In the genomic region with DNA sequence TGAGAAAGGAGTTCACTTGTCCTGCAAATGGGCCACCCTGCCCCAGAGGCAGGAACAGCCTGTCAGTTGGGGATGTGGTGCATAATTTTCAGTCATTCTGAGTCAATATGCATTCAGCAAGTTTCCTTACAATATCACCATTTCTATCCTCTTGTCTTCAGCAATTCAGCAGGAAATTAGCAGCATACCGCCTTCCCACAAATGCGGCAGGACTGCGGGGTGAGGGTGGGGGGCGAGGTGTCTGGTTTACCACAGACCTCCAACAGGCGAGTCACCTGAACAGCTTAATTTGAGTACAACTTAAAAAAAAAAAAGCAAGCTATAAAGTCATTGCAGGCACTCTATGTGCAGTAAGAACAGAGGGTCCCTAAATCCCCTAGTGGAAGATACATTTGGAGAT, we compare ENCODE assay signal across 20 cellular contexts.
DNase-seq lines count a peak whose midpoint lies in the region; ATAC-seq and TF ChIP-seq lines count a peak whose summit lies in the region.
"Had no signal": no experiment of that assay in that cellular context is flagged by ENCODE, and none has a peak within 500 bp of the region (broad histone marks: within the 10 kb centered on the region; RNA-seq: fewer than 3 reads in every experiment).

No MANE protein-coding gene starts in this region.

- POLR2A ChIA-PET in naive thymus-derived CD8-positive, alpha-beta T cell (lab: Charles Lee): interaction anchor here (0.6 kb wide), 1 partner anchor 446 kb away, joined by 3 read pairs; no protein-coding TSS in a partner anchor

- peak; percentile 76 for DNase-seq in activated CD4-positive, alpha-beta T cell treated with anti-CD3 and anti-CD28 coated beads, Interleukin-2, amount 10 ng/mL, durations not matched to agents 24 days and 14 days
- no peak for DNase-seq in activated CD4-positive, alpha-beta T cell treated with anti-CD3 and anti-CD28 coated beads, Interleukin-2, amount 50 U/mL, for 4 hours
- peak; percentile 60 to 69 for DNase-seq in activated T-cell treated with anti-CD3 and anti-CD28 coated beads, Interleukin-2, amount 50 U/mL, for 72 hours
- no peak for DNase-seq in naive thymus-derived CD8-positive, alpha-beta T cell
- DNase-seq in UCSD-AML1 (lab: John Stamatoyannopoulos, UW; ENCODE audit: unreplicated experiment) (no peak), NCI-H2029 treated with DMSO at 0.1 percent for 48 hours (lab: John Stamatoyannopoulos, UW) (no peak), right atrium auricular region (ENCODE audit: low spot score) (no peak)
- DNase-seq: DMS79, kidney, NCI-H1048, nephron progenitor cell, small intestine, uterus had no signal

- intact Hi-C loops in activated CD4-positive, alpha-beta T cell treated with anti-CD3 and anti-CD28 coated beads, Interleukin-2, amount 10 ng/mL, durations not matched to agents 24 days and 14 days (cut with micrococcal nuclease): no loop called here

- H3K9me2 ChIP-seq in Loucy (replicated peaks; ENCODE audit: low read depth, low read length): no peaks in the 10 kb centered on the region

- no peak overlapping the region for H3K27ac ChIP-seq in right atrium auricular region
- H3K27ac ChIP-seq: ascending aorta, hepatocyte, HL-60, uterus had no signal

- peaks cover under 1% of the 10 kb centered on the region for H3K9me3 Mint-ChIP-seq in activated CD4-positive, alpha-beta T cell treated with anti-CD3 and anti-CD28 coated beads, Interleukin-2, amount 10 ng/mL, durations not matched to agents 24 days and 14 days
- peaks cover 0 to 3% of the 10 kb centered on the region in 2 donors for H3K9me3 Mint-ChIP-seq in activated T-cell treated with anti-CD3 and anti-CD28 coated beads, Interleukin-2, amount 50 U/mL, for 72 hours
- H3K9me3 Mint-ChIP-seq in naive thymus-derived CD8-positive, alpha-beta T cell: no peaks in the 10 kb centered on the region
- H3K9me3 Mint-ChIP-seq: memory B cell had no signal

- no peak for TF ChIP-seq CTCF in Loucy (conservative IDR thresholded peaks at IDR 0.05; ENCODE audit: low read length)
- no peak for TF ChIP-seq CTCF in right atrium auricular region (IDR thresholded peaks at IDR 0.05)

- H3K4me3 ChIP-seq in Loucy (ENCODE audit: low read length, poor library complexity, severe bottlenecking): peak overlapping the region; percentile 18
- H3K4me3 ChIP-seq in right atrium auricular region: no peak overlapping the region
- H3K4me3 ChIP-seq: ascending aorta, hepatocyte, uterus had no signal

- H3K4me3 Mint-ChIP-seq in activated CD4-positive, alpha-beta T cell treated with anti-CD3 and anti-CD28 coated beads, Interleukin-2, amount 10 ng/mL, durations not matched to agents 24 days and 14 days: peak overlapping the region; percentile 54
- peak overlapping the region; percentile 39 to 69 for H3K4me3 Mint-ChIP-seq in activated T-cell treated with anti-CD3 and anti-CD28 coated beads, Interleukin-2, amount 50 U/mL, for 72 hours
- peak overlapping the region in 6 of 10 donors; percentile 4 to 43 (median 14) for H3K4me3 Mint-ChIP-seq in naive thymus-derived CD8-positive, alpha-beta T cell
- H3K4me3 Mint-ChIP-seq: memory B cell, nephron progenitor cell had no signal

- H3K4me1 Mint-ChIP-seq in activated CD4-positive, alpha-beta T cell treated with anti-CD3 and anti-CD28 coated beads, Interleukin-2, amount 10 ng/mL, durations not matched to agents 24 days and 14 days: peaks cover 70% of the 10 kb centered on the region
- no peaks in the 10 kb centered on the region for H3K4me1 Mint-ChIP-seq in activated T-cell treated with anti-CD3 and anti-CD28 coated beads, Interleukin-2, amount 50 U/mL, for 72 hours (ENCODE audit: low read depth)
- H3K4me1 Mint-ChIP-seq in naive thymus-derived CD8-positive, alpha-beta T cell: peaks cover 26 to 55% (median 49%) of the 10 kb centered on the region in 4 donors

- H3K4me1 ChIP-seq in Loucy (ENCODE audit: insufficient read depth, low read length, poor library complexity, severe bottlenecking) (peaks cover 47% of the 10 kb centered on the region), right atrium auricular region (peaks cover 0 to 7% of the 10 kb centered on the region in 2 donors)
- H3K4me1 ChIP-seq: ascending aorta, uterus had no signal

- H3K9me3 ChIP-seq in Loucy (ENCODE audit: insufficient read depth, low read depth, low read length): peaks cover 21% of the 10 kb centered on the region; the same call in 1 of the 2 replicates
- H3K9me3 ChIP-seq in right atrium auricular region: no peaks in the 10 kb centered on the region
- H3K9me3 ChIP-seq: ascending aorta, uterus had no signal

- peaks cover 8% of the 10 kb centered on the region for H3K36me3 Mint-ChIP-seq in activated CD4-positive, alpha-beta T cell treated with anti-CD3 and anti-CD28 coated beads, Interleukin-2, amount 10 ng/mL, durations not matched to agents 24 days and 14 days (ENCODE audit: low read depth)
- H3K36me3 Mint-ChIP-seq in activated T-cell treated with anti-CD3 and anti-CD28 coated beads, Interleukin-2, amount 50 U/mL, for 72 hours (ENCODE audit: insufficient read depth in 2 of 2): peaks cover 5 to 9% of the 10 kb centered on the region in 2 donors
- no peaks in the 10 kb centered on the region for H3K36me3 Mint-ChIP-seq in naive thymus-derived CD8-positive, alpha-beta T cell

- H3K9ac ChIP-seq in Loucy (ENCODE audit: low read depth, low read length, poor library complexity, severe bottlenecking): no peak overlapping the region

- no peak overlapping the region for H2AFZ ChIP-seq in Loucy (ENCODE audit: low read length)
- H2AFZ ChIP-seq: hepatocyte had no signal

- H3K36me3 ChIP-seq in Loucy (ENCODE audit: insufficient read depth, low read length) (no peaks in the 10 kb centered on the region), right atrium auricular region (no peaks in the 10 kb centered on the region)
- H3K36me3 ChIP-seq: ascending aorta, uterus had no signal

- no peaks in the 10 kb centered on the region for H3K79me2 ChIP-seq in Loucy (ENCODE audit: insufficient read depth, low read length)
- H3K79me2 ChIP-seq: hepatocyte had no signal

- no peaks in the 10 kb centered on the region for H3K27me3 Mint-ChIP-seq in activated CD4-positive, alpha-beta T cell treated with anti-CD3 and anti-CD28 coated beads, Interleukin-2, amount 10 ng/mL, durations not matched to agents 24 days and 14 days
- no peaks in the 10 kb centered on the region for H3K27me3 Mint-ChIP-seq in activated T-cell treated with anti-CD3 and anti-CD28 coated beads, Interleukin-2, amount 50 U/mL, for 72 hours (ENCODE audit: low read depth)
- H3K27me3 Mint-ChIP-seq in naive thymus-derived CD8-positive, alpha-beta T cell: no peaks in the 10 kb centered on the region
- H3K27me3 Mint-ChIP-seq: memory B cell, progenitor cell of endocrine pancreas had no signal

- H3K27me3 ChIP-seq in Loucy (ENCODE audit: insufficient read depth, low read length, poor library complexity, severe bottlenecking) (no peaks in the 10 kb centered on the region), right atrium auricular region (no peaks in the 10 kb centered on the region)
- H3K27me3 ChIP-seq: ascending aorta, hepatocyte, uterus had no signal

- no peaks in the 10 kb centered on the region for H4K20me1 ChIP-seq in Loucy (ENCODE audit: insufficient read depth, low read length, poor library complexity, severe bottlenecking)

- H3K4me2 ChIP-seq in Loucy (ENCODE audit: low read depth, low read length, poor library complexity, severe bottlenecking): peak overlapping the region; percentile 35
- H3K4me2 ChIP-seq: hepatocyte had no signal

- H3F3A ChIP-seq in Loucy (ENCODE audit: low read depth): no peaks in the 10 kb centered on the region

- ATAC-seq in activated T-cell treated with anti-CD3 and anti-CD28 coated beads, Interleukin-2, amount 50 U/mL, for 72 hours (replicated peaks in 1 of 2): no peak
- no peak for ATAC-seq in naive thymus-derived CD8-positive, alpha-beta T cell
- ATAC-seq: SK-N-SH treated with all-trans-retinoic acid at 6 μM for 48 hours had no signal

- H3K27ac Mint-ChIP-seq in activated CD4-positive, alpha-beta T cell treated with anti-CD3 and anti-CD28 coated beads, Interleukin-2, amount 10 ng/mL, durations not matched to agents 24 days and 14 days: peak overlapping the region; percentile 91
- H3K27ac Mint-ChIP-seq in activated T-cell treated with anti-CD3 and anti-CD28 coated beads, Interleukin-2, amount 50 U/mL, for 72 hours: peak overlapping the region; percentile 100
- H3K27ac Mint-ChIP-seq in naive thymus-derived CD8-positive, alpha-beta T cell: peak overlapping the region in 2 of 10 donors; percentile 21 to 26
- H3K27ac Mint-ChIP-seq: memory B cell, progenitor cell of endocrine pancreas had no signal

Comparison
In these comparisons a context has a peak if more than half of its experiments do, and no peak if none do; other contexts are left out.
1. DNase-seq: peak in activated CD4-positive, alpha-beta T cell treated with anti-CD3 and anti-CD28 coated beads, Interleukin-2, amount 10 ng/mL, durations not matched to agents 24 days and 14 days (single experiment) and activated T-cell treated with anti-CD3 and anti-CD28 coated beads, Interleukin-2, amount 50 U/mL, for 72 hours (2 of 2); none in activated CD4-positive, alpha-beta T cell treated with anti-CD3 and anti-CD28 coated beads, Interleukin-2, amount 50 U/mL, for 4 hours (0 of 2), naive thymus-derived CD8-positive, alpha-beta T cell (0 of 10), UCSD-AML1 (single experiment), NCI-H2029 treated with DMSO at 0.1 percent for 48 hours (single experiment) and right atrium auricular region (single experiment).
2. Peak in every context shown above with its lines, with median percentiles within 50 percentile points of each other: H3K4me3 Mint-ChIP-seq.